In genomic region chr9:109013678-109014145, GRCh38 we compare ENCODE assay signal across 1 cellular context.
TF ChIP-seq lines count a peak whose summit lies in the region.

No MANE protein-coding gene starts in this region.

TF ChIP-seq in K562, 482 proteins besides CTCF, POLR2A, EP300 and RAD21 (continued from another document and continues in another):
- TF ChIP-seq ZNF511 (CRISPR knock-in tag; IDR thresholded peaks at IDR 0.05), result no peak
- TF ChIP-seq ZNF507 (tag; conservative IDR thresholded peaks at IDR 0.05), result no peak
- TF ChIP-seq MCM2 (IDR thresholded peaks at IDR 0.05; ENCODE audit: low read depth), result no peak
- TF ChIP-seq MAFK (IDR thresholded peaks at IDR 0.05; ENCODE audit: low read length), result no peak
- TF ChIP-seq NEUROD1 (IDR thresholded peaks at IDR 0.05; ENCODE audit: borderline replicate concordance, low read depth, low read length, partially characterized antibody), result no peak
- no peak; the same call in 1 of the 2 replicates for TF ChIP-seq TFAP4 (CRISPR knock-in tag; IDR thresholded peaks at IDR 0.05; ENCODE audit: borderline replicate concordance)
- no peak for TF ChIP-seq HMGN3 (IDR thresholded peaks at IDR 0.05; ENCODE audit: borderline replicate concordance, extremely low read depth, insufficient read length, low read depth, low read length)
- TF ChIP-seq GABPA (tag; conservative IDR thresholded peaks at IDR 0.05; ENCODE audit: low read depth), result no peak
- no peak for TF ChIP-seq TCF7L2 (IDR thresholded peaks at IDR 0.05; ENCODE audit: low read depth, low read length)
- no peak for TF ChIP-seq ZNF165 (CRISPR knock-in tag; IDR thresholded peaks at IDR 0.05; ENCODE audit: borderline replicate concordance)
- TF ChIP-seq HDGF (IDR thresholded peaks at IDR 0.05), result 0 out of 2 replicates have a peak, but pooled peaks have one; percentile 23
- peak; percentile 66 to 86 for TF ChIP-seq MNT (conservative IDR thresholded peaks at IDR 0.05)
- TF ChIP-seq EGR1 (conservative IDR thresholded peaks at IDR 0.05), result peak; percentile 74
- TF ChIP-seq GMEB1 (CRISPR knock-in tag; IDR thresholded peaks at IDR 0.05), result no peak
- no peak for TF ChIP-seq DMBX1 (CRISPR knock-in tag; IDR thresholded peaks at IDR 0.05; ENCODE audit: borderline replicate concordance)
- TF ChIP-seq KHSRP (IDR thresholded peaks at IDR 0.05), result no peak; the same call in 1 of the 2 replicates
- TF ChIP-seq MCM3 (IDR thresholded peaks at IDR 0.05), result no peak
- TF ChIP-seq HNRNPLL (IDR thresholded peaks at IDR 0.05; ENCODE audit: low read depth, low read length, poor library complexity, severe bottlenecking), result no peak
- TF ChIP-seq ZNF134 (CRISPR knock-in tag; conservative IDR thresholded peaks at IDR 0.05), result no peak
- no peak for TF ChIP-seq ARID3B (CRISPR knock-in tag; IDR thresholded peaks at IDR 0.05; ENCODE audit: borderline replicate concordance)
- TF ChIP-seq THRB (CRISPR knock-in tag; conservative IDR thresholded peaks at IDR 0.05), result 0 out of 2 replicates have a peak, but pooled peaks have one; percentile 16
- TF ChIP-seq MIER1 (IDR thresholded peaks at IDR 0.05; ENCODE audit: low read depth), result no peak
- no peak for TF ChIP-seq HDAC6 (IDR thresholded peaks at IDR 0.05; ENCODE audit: low read depth, low read length)
- TF ChIP-seq ZNF830 (CRISPR knock-in tag; IDR thresholded peaks at IDR 0.05), result no peak
- no peak for TF ChIP-seq PURB (CRISPR knock-in tag; IDR thresholded peaks at IDR 0.05; ENCODE audit: low read depth)
- TF ChIP-seq ZNF445 (CRISPR knock-in tag; IDR thresholded peaks at IDR 0.05; ENCODE audit: low read depth), result no peak
- TF ChIP-seq NFE2L1 (tag; IDR thresholded peaks at IDR 0.05; ENCODE audit: borderline replicate concordance, low read depth), result no peak
- TF ChIP-seq MYNN (IDR thresholded peaks at IDR 0.05), result peak; percentile 64; the same call in 1 of the 2 replicates
- no peak for TF ChIP-seq MYNN (CRISPR knock-in tag; IDR thresholded peaks at IDR 0.05)
- TF ChIP-seq BRD9 (IDR thresholded peaks at IDR 0.05; ENCODE audit: low read depth, partially characterized antibody), result no peak
- TF ChIP-seq POLR2H (tag; IDR thresholded peaks at IDR 0.05; ENCODE audit: low read depth), result 0 out of 2 replicates have a peak, but pooled peaks have one; percentile 47
- no peak for TF ChIP-seq ZNF124 (CRISPR knock-in tag; IDR thresholded peaks at IDR 0.05)
- TF ChIP-seq VEZF1 (CRISPR knock-in tag; IDR thresholded peaks at IDR 0.05), result peak; percentile 9; the same call in 1 of the 2 replicates
- peak; percentile 34 for TF ChIP-seq MEIS2 (IDR thresholded peaks at IDR 0.05; ENCODE audit: partially characterized antibody)
- 0 out of 2 replicates have a peak, but pooled peaks have one; percentile 53 for TF ChIP-seq ZNF395 (CRISPR knock-in tag; IDR thresholded peaks at IDR 0.05)
- TF ChIP-seq BCOR (IDR thresholded peaks at IDR 0.05), result no peak
- no peak for TF ChIP-seq LARP7 (IDR thresholded peaks at IDR 0.05)
- no peak for TF ChIP-seq BMI1 (IDR thresholded peaks at IDR 0.05; ENCODE audit: low read length)
- TF ChIP-seq CREM (IDR thresholded peaks at IDR 0.05; ENCODE audit: low read depth), result no peak
- no peak for TF ChIP-seq KLF10 (CRISPR knock-in tag; IDR thresholded peaks at IDR 0.05)
- TF ChIP-seq GABPB2 (CRISPR knock-in tag; conservative IDR thresholded peaks at IDR 0.05), result no peak
- TF ChIP-seq MLX (CRISPR knock-in tag; conservative IDR thresholded peaks at IDR 0.05), result no peak
- TF ChIP-seq ZBTB40 (IDR thresholded peaks at IDR 0.05), result no peak
- TF ChIP-seq ZBTB40 (CRISPR knock-in tag; IDR thresholded peaks at IDR 0.05), result no peak
- TF ChIP-seq SRF (CRISPR knock-in tag; IDR thresholded peaks at IDR 0.05), result peak in 1 of 2 experiments; percentile 86; a peak in 1 of 4 replicates
